Comparison of ENCODE assay signal across 9 cellular contexts in the genomic region with DNA sequence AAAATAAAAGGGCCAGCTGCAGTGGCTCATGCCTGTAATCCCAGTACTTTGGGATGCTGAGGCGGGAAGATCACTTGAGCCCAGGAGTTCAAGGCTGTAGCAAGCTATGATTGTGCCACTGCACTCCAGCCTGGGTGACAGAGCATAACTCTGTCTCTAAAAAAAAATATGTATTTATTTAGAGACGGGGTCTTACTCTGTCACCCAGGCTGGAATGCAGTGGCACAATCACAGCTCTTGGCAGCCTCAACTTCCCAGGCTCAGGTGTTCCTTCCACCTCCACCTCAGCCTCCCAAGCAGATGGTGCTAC.
"Had no signal": no experiment of that assay in that cellular context is flagged by ENCODE, and none has a peak within 500 bp of the region (broad histone marks: within the 10 kb centered on the region; RNA-seq: fewer than 3 reads in every experiment).

No MANE protein-coding gene starts in this region.

- H3K27me3 ChIP-seq: cardiac muscle cell, sigmoid colon had no signal

- H3K27me3 Mint-ChIP-seq: naive B cell had no signal

- H3K9me3 ChIP-seq: sigmoid colon had no signal

- H3K27ac Mint-ChIP-seq: activated CD8-positive, alpha-beta T cell treated with anti-CD3 and anti-CD28 coated beads for 36 hours; activated naive CD8-positive, alpha-beta T cell treated with anti-CD3 and anti-CD28 coated beads, Interleukin-2, amount 50 U/mL, for 24 hours had no signal

- H3K4me3 ChIP-seq: cardiac muscle cell, sigmoid colon had no signal

- ATAC-seq: activated CD8-positive, alpha-beta T cell treated with anti-CD3 and anti-CD28 coated beads for 36 hours; activated naive CD8-positive, alpha-beta T cell treated with anti-CD3 and anti-CD28 coated beads, Interleukin-2, amount 50 U/mL, for 24 hours had no signal

- DNase-seq: activated CD8-positive, alpha-beta memory T cell treated with anti-CD3 and anti-CD28 coated beads, Interleukin-2, amount 50 U/mL, for 4 hours; activated naive CD4-positive, alpha-beta T cell; occipital lobe; sigmoid colon; stimulated activated naive CD4-positive, alpha-beta T cell treated with Interleukin-2 at 50 U/mL for 16 hours had no signal

- H3K36me3 ChIP-seq: cardiac muscle cell, sigmoid colon had no signal

- H3K4me3 Mint-ChIP-seq: activated CD8-positive, alpha-beta T cell treated with anti-CD3 and anti-CD28 coated beads for 36 hours; activated naive CD8-positive, alpha-beta T cell treated with anti-CD3 and anti-CD28 coated beads, Interleukin-2, amount 50 U/mL, for 24 hours had no signal

- H3K9me3 Mint-ChIP-seq: activated CD8-positive, alpha-beta T cell treated with anti-CD3 and anti-CD28 coated beads for 36 hours; activated naive CD8-positive, alpha-beta T cell treated with anti-CD3 and anti-CD28 coated beads, Interleukin-2, amount 50 U/mL, for 24 hours; naive B cell had no signal

- H3K36me3 Mint-ChIP-seq: naive B cell had no signal

- H3K27ac ChIP-seq: cardiac muscle cell, sigmoid colon had no signal

- H3K4me1 ChIP-seq: sigmoid colon had no signal
